Comparison of ENCODE assay signal across 8 cellular contexts in genomic region chr2:68121873-68122679, GRCh38. TPM values are rescaled to one million over a fixed set of nuclear protein-coding genes. Genes with fewer than 3 reads are reported as not detected.
DNase-seq lines count a peak whose midpoint lies in the region; ATAC-seq and TF ChIP-seq lines count a peak whose summit lies in the region.

No MANE protein-coding gene starts in this region.

- H3K36me3 ChIP-seq in Loucy (ENCODE audit: insufficient read depth, low read length) (no peaks in the 10 kb centered on the region), SK-N-SH (replicated peaks in 1 of 2; ENCODE audit: control insufficient read depth in 1 of 2, insufficient read depth in 2 of 2, low read length in 1 of 2) (no peaks in the 10 kb centered on the region), psoas muscle (ENCODE audit: insufficient read depth in 1 of 2, low read depth in 1 of 2) (no peaks in the 10 kb centered on the region), uterus (no peaks in the 10 kb centered on the region)

- no peaks in the 10 kb centered on the region for H3K27me3 Mint-ChIP-seq in activated naive CD8-positive, alpha-beta T cell treated with anti-CD3 and anti-CD28 coated beads for 36 hours

- TF ChIP-seq RAD21 in SK-N-SH (IDR thresholded peaks at IDR 0.05; ENCODE audit: low read length): peak; percentile 93

- no peaks in the 10 kb centered on the region for H3K9me3 ChIP-seq in Loucy (ENCODE audit: insufficient read depth, low read depth, low read length)
- H3K9me3 ChIP-seq in SK-N-SH: no peaks in the 10 kb centered on the region
- no peaks in the 10 kb centered on the region for H3K9me3 ChIP-seq in psoas muscle
- H3K9me3 ChIP-seq in uterus: no peaks in the 10 kb centered on the region

- H3K4me2 ChIP-seq in Loucy (ENCODE audit: low read depth, low read length, poor library complexity, severe bottlenecking) (no peak overlapping the region), SK-N-SH (peak overlapping the region; percentile 22; the same call in 1 of the 2 replicates)

- H3K4me3 Mint-ChIP-seq in activated naive CD8-positive, alpha-beta T cell treated with anti-CD3 and anti-CD28 coated beads for 36 hours: no peak overlapping the region

- no peaks in the 10 kb centered on the region for H3K9me2 ChIP-seq in Loucy (replicated peaks; ENCODE audit: low read depth, low read length)
- H3K9me2 ChIP-seq in SK-N-SH: no peaks in the 10 kb centered on the region

- no peaks in the 10 kb centered on the region for H3K27me3 ChIP-seq in Loucy (ENCODE audit: insufficient read depth, low read length, poor library complexity, severe bottlenecking)
- no peaks in the 10 kb centered on the region for H3K27me3 ChIP-seq in SK-N-SH (ENCODE audit: insufficient read depth)
- H3K27me3 ChIP-seq in psoas muscle (ENCODE audit: insufficient read depth in 3 of 3, low read length in 2 of 3): no peaks in the 10 kb centered on the region
- H3K27me3 ChIP-seq in uterus: no peaks in the 10 kb centered on the region

- H3K27ac ChIP-seq in SK-N-SH (ENCODE audit: low read depth in 2 of 2, low read length in 1 of 2) (no peak overlapping the region), psoas muscle (no peak overlapping the region), uterus (no peak overlapping the region)

- H2AFZ ChIP-seq in Loucy (ENCODE audit: low read length): 0 out of 2 replicates have a peak overlapping the region, but pooled peaks have one; percentile 39
- peak overlapping the region; percentile 83 for H2AFZ ChIP-seq in SK-N-SH (ENCODE audit: low read depth)

- H3K4me1 ChIP-seq in Loucy (ENCODE audit: insufficient read depth, low read length, poor library complexity, severe bottlenecking) (peaks cover 4% of the 10 kb centered on the region), SK-N-SH (ENCODE audit: control insufficient read depth in 1 of 2, insufficient read depth in 2 of 2, low read depth in 1 of 2, low read length in 1 of 2) (peaks cover 0 to 9% of the 10 kb centered on the region in 2 experiments; a peak in 1 of 4 replicates), psoas muscle (peaks cover 4% of the 10 kb centered on the region), uterus (no peaks in the 10 kb centered on the region)

- WGBS in SK-N-SH (ENCODE audit: low lambda C conversion rate): 57% methylated on average over 11 of the region's 16 CpGs
- 45 to 49% (median 45%) methylated on average over 16 of the region's 16 CpGs for WGBS in psoas muscle, 3 donors

- no peak overlapping the region for H3K4me3 ChIP-seq in Loucy (ENCODE audit: low read length, poor library complexity, severe bottlenecking)
- peak overlapping the region in 1 of 2 experiments; percentile 47; a peak in 1 of 4 replicates for H3K4me3 ChIP-seq in SK-N-SH (ENCODE audit: low read depth in 2 of 2, low read length in 1 of 2)
- peak overlapping the region; percentile 3 for H3K4me3 ChIP-seq in psoas muscle
- H3K4me3 ChIP-seq in uterus: no peak overlapping the region

- intact Hi-C loops in Right ventricle myocardium superior (cut with DNase I): loop anchor here (2.0 to 5.0 kb wide), 3 partner anchors 161 to 320 kb away; partner anchors contain the start of gene PLEK
- intact Hi-C loops in psoas muscle (cut with DNase I): loop anchor here (1.0 to 5.0 kb wide), 4 partner anchors 160 to 320 kb away; no protein-coding TSS in a partner anchor
- intact Hi-C loops in uterus (cut with DNase I; ENCODE audit: low total_unique reads): loop anchor here (5.0 kb wide), 1 partner anchor 320 kb away; no protein-coding TSS in a partner anchor

- no peak for TF ChIP-seq POLR2A in uterus (IDR thresholded peaks at IDR 0.05)

- TF ChIP-seq EP300 in SK-N-SH (IDR thresholded peaks at IDR 0.05; ENCODE audit: borderline replicate concordance in 1 of 2, low read depth in 1 of 2, low read length in 1 of 2): no peak

- H3K79me2 ChIP-seq in Loucy (ENCODE audit: insufficient read depth, low read length): no peaks in the 10 kb centered on the region
- H3K79me2 ChIP-seq in SK-N-SH (ENCODE audit: insufficient read depth): no peaks in the 10 kb centered on the region

- no peaks in the 10 kb centered on the region; the same call in 1 of the 2 replicates for H3F3A ChIP-seq in Loucy (ENCODE audit: low read depth)
- H3F3A ChIP-seq in SK-N-SH (replicated peaks; ENCODE audit: insufficient read depth): no peaks in the 10 kb centered on the region

- no peak overlapping the region for H3K9ac ChIP-seq in Loucy (ENCODE audit: low read depth, low read length, poor library complexity, severe bottlenecking)
- no peak overlapping the region for H3K9ac ChIP-seq in SK-N-SH

- no peaks in the 10 kb centered on the region for H3K36me3 Mint-ChIP-seq in activated naive CD8-positive, alpha-beta T cell treated with anti-CD3 and anti-CD28 coated beads for 36 hours

- POLR2A ChIA-PET in SK-N-SH (lab: Yijun Ruan, JAX): interaction anchor here (0.7 to 1.5 kb wide), 2 partner anchors 54 to 59 kb away, joined by 3 read pairs; partner anchors contain the start of gene C1D

- no peak overlapping the region for H3K27ac Mint-ChIP-seq in activated naive CD8-positive, alpha-beta T cell treated with anti-CD3 and anti-CD28 coated beads for 36 hours

- H3K4me1 Mint-ChIP-seq in activated naive CD8-positive, alpha-beta T cell treated with anti-CD3 and anti-CD28 coated beads for 36 hours: peaks cover 2% of the 10 kb centered on the region

- H3K9me3 Mint-ChIP-seq in activated naive CD8-positive, alpha-beta T cell treated with anti-CD3 and anti-CD28 coated beads for 36 hours: no peaks in the 10 kb centered on the region

- peak; percentile 89 for ATAC-seq in Right ventricle myocardium superior (ENCODE audit: poor library complexity)
- peak; percentile 72 to 94 (median 88) for ATAC-seq in psoas muscle
- no peak for ATAC-seq in HG02678 (IDR thresholded peaks at IDR 0.05; ENCODE audit: unreplicated experiment)

- CTCF ChIA-PET in SK-N-SH (lab: Yijun Ruan, JAX): interaction anchor here (0.5 to 4.6 kb wide), 66 partner anchors 9 to 322 kb away, joined by 3 to 76 read pairs (median 4); partner anchors contain the start of gene PNO1

- DNase-seq in EH (ENCODE audit: low read depth): peak; percentile 81
- DNase-seq in SK-N-SH: peak; percentile 73
- peak; percentile 64 for DNase-seq in activated naive CD8-positive, alpha-beta T cell treated with anti-CD3 and anti-CD28 coated beads for 36 hours
- peak; percentile 92 for DNase-seq in Right ventricle myocardium superior
- peak; percentile 86 to 90 for DNase-seq in psoas muscle
- peak; percentile 87 to 89 for DNase-seq in uterus

- H4K20me1 ChIP-seq in Loucy (ENCODE audit: insufficient read depth, low read length, poor library complexity, severe bottlenecking) (no peaks in the 10 kb centered on the region), SK-N-SH (ENCODE audit: insufficient read depth) (no peaks in the 10 kb centered on the region)

- TF ChIP-seq CTCF in Loucy (conservative IDR thresholded peaks at IDR 0.05; ENCODE audit: low read length) (peak; percentile 99), SK-N-SH (IDR thresholded peaks at IDR 0.05) (peak; percentile 97), psoas muscle (IDR thresholded peaks at IDR 0.05) (peak; percentile 96), uterus (IDR thresholded peaks at IDR 0.05) (peak; percentile 91 to 93 (median 92))

TF ChIP-seq in SK-N-SH, 30 proteins besides CTCF, POLR2A, EP300 and RAD21 (continues in another document):
- TF ChIP-seq RCOR1 (IDR thresholded peaks at IDR 0.05; ENCODE audit: low read length): no peak
- TF ChIP-seq ZBTB33 (IDR thresholded peaks at IDR 0.05; ENCODE audit: borderline replicate concordance, low read depth): no peak
- TF ChIP-seq USF1 (IDR thresholded peaks at IDR 0.05; ENCODE audit: borderline replicate concordance, low read depth): no peak
- TF ChIP-seq MAX (IDR thresholded peaks at IDR 0.05; ENCODE audit: low read depth): peak; percentile 32; the same call in 1 of the 2 replicates
- TF ChIP-seq CHD2 (IDR thresholded peaks at IDR 0.05; ENCODE audit: low read length, partially characterized antibody): peak; percentile 23

RNA-seq across cellular contexts. Expression of gene PNO1, which starts 35.6 kb away (rescaled TPM):
- 16.8 and 20.6 TPM in 2 replicates for polyA plus RNA-seq in SK-N-SH (2012; rRNA removed)
- polyA plus RNA-seq in SK-N-SH (2012; cell fraction: cytosol; rRNA removed): 22.0 and 26.7 TPM in 2 replicates
- polyA plus RNA-seq in SK-N-SH (2012; cell fraction: nucleus; rRNA removed): 12.3 and 13.7 TPM in 2 replicates
- total RNA-seq in activated naive CD8-positive, alpha-beta T cell treated with anti-CD3 and anti-CD28 coated beads for 36 hours: 10 to 100 TPM; 37.8 to 42.4 TPM
- 6.7 TPM for total RNA-seq in Right ventricle myocardium superior
- total RNA-seq in psoas muscle: 10 to 100 TPM; 13.0 to 26.2 (median 24.6) TPM
- polyA plus RNA-seq in psoas muscle: 10 to 100 TPM; 22.4 to 50.8 (median 46.2) TPM
- total RNA-seq in uterus: 10 to 100 TPM in 2 of 4 donors, 1 to 10 TPM in 2; 7.6 to 15.8 (median 12.2) TPM

RNA-seq across cellular contexts. Expression of gene C1D, which starts 59.3 kb away (rescaled TPM):
- polyA plus RNA-seq in SK-N-SH (2012; rRNA removed) (45.9 and 60.0 TPM in 2 replicates), psoas muscle (10 to 100 TPM; 20.5 to 42.5 (median 27.6) TPM)
- 76.5 and 140 TPM in 2 replicates for polyA plus RNA-seq in SK-N-SH (2012; cell fraction: cytosol; rRNA removed)
- polyA plus RNA-seq in SK-N-SH (2012; cell fraction: nucleus; rRNA removed): 10.4 and 23.9 TPM in 2 replicates
- 10 to 100 TPM; 34.1 to 39.6 TPM for total RNA-seq in activated naive CD8-positive, alpha-beta T cell treated with anti-CD3 and anti-CD28 coated beads for 36 hours
- total RNA-seq in Right ventricle myocardium superior (13.7 TPM), psoas muscle (10 to 100 TPM; 13.0 to 18.5 (median 17.8) TPM), uterus (10 to 100 TPM; 15.8 to 87.1 (median 53.8) TPM)
